1 cellular context compared by ENCODE assay signal in the genomic region with DNA sequence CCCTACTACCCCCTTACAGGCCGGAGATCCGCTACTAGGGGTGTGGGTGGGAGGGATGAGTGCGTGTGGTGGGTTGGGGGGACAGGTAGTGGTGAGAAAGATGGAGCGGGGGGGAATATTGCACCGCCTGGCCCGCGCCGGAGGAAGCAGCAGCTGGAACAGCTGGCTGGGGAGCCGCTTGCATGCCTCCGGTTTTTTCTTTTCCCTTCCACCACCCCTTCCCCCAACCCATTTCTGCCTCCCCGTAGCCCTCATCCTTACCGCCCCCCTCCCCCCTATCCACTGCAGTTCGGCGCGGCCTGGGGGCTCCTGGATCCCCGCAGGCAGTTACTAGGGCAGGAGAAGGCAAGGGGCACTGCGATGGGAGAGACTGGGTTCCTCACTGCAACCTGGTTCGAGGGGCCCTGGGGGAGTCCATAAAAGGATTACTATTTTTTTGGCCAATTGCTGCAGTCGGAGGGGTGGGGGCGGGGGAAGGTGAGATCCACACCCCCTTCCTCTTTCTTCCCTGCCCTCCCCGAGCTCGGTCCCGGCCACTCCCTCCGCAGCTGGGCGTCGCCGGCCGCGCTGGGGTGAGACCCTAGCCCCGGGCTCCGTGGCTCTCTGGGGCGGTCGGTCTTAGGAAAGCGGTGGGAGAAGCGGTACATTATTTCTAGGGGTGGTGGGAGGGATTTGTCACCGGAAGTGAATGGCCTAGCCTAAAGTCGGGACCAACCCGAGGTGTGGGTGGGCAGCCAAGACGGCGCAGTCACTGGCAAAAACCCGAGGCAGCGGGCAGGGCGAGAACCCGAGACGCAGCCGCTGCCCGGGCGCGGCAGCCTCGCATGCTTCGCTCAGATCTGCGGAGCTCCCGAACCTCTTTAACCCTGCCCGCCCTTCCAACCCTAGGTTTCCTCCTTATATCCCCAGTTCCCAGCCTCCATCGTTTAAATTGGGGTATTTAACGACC.
TF ChIP-seq lines count a peak whose summit lies in the region.

No MANE protein-coding gene starts in this region.

TF ChIP-seq in HepG2, 621 proteins besides CTCF, POLR2A, EP300 and RAD21 (continued from another document and continues in another):
- TF ChIP-seq, protein P1, sequence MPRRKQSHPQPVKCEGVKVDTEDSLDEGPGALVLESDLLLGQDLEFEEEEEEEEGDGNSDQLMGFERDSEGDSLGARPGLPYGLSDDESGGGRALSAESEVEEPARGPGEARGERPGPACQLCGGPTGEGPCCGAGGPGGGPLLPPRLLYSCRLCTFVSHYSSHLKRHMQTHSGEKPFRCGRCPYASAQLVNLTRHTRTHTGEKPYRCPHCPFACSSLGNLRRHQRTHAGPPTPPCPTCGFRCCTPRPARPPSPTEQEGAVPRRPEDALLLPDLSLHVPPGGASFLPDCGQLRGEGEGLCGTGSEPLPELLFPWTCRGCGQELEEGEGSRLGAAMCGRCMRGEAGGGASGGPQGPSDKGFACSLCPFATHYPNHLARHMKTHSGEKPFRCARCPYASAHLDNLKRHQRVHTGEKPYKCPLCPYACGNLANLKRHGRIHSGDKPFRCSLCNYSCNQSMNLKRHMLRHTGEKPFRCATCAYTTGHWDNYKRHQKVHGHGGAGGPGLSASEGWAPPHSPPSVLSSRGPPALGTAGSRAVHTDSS (CRISPR knock-in tag; conservative IDR thresholded peaks at IDR 0.05), result no peak
- no peak; the same call in 1 of the 2 replicates for TF ChIP-seq CEBPG (CRISPR knock-in tag; IDR thresholded peaks at IDR 0.05)
- no peak for TF ChIP-seq FLYWCH1 (CRISPR knock-in tag; IDR thresholded peaks at IDR 0.05)
- TF ChIP-seq XBP1 (CRISPR knock-in tag; IDR thresholded peaks at IDR 0.05), result no peak
- TF ChIP-seq, protein P2, sequence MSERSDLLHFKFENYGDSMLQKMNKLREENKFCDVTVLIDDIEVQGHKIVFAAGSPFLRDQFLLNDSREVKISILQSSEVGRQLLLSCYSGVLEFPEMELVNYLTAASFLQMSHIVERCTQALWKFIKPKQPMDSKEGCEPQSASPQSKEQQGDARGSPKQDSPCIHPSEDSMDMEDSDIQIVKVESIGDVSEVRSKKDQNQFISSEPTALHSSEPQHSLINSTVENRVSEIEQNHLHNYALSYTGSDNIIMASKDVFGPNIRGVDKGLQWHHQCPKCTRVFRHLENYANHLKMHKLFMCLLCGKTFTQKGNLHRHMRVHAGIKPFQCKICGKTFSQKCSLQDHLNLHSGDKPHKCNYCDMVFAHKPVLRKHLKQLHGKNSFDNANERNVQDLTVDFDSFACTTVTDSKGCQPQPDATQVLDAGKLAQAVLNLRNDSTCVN (CRISPR knock-in tag; IDR thresholded peaks at IDR 0.05; ENCODE audit: borderline replicate concordance), result no peak; the same call in 1 of the 2 replicates
- no peak for TF ChIP-seq ZNF720 (CRISPR knock-in tag; IDR thresholded peaks at IDR 0.05)
- TF ChIP-seq SIN3A (IDR thresholded peaks at IDR 0.05; ENCODE audit: borderline replicate concordance, low read depth, low read length), result peak; percentile 78; the same call in 1 of the 2 replicates
- no peak for TF ChIP-seq ZNF563 (CRISPR knock-in tag; IDR thresholded peaks at IDR 0.05)
- peak; percentile 94 for TF ChIP-seq SAP130 (CRISPR knock-in tag; IDR thresholded peaks at IDR 0.05; ENCODE audit: low read depth)
- TF ChIP-seq, protein P3, sequence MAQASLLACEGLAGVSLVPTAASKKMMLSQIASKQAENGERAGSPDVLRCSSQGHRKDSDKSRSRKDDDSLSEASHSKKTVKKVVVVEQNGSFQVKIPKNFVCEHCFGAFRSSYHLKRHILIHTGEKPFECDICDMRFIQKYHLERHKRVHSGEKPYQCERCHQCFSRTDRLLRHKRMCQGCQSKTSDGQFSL (CRISPR knock-in tag; IDR thresholded peaks at IDR 0.05), result peak; percentile 86; the same call in 1 of the 2 replicates
- TF ChIP-seq U2AF1 (optimal IDR thresholded peaks at IDR 0.05; ENCODE audit: low read depth, low read length), result no peak
- TF ChIP-seq ZNF124 (CRISPR knock-in tag; IDR thresholded peaks at IDR 0.05), result 0 out of 2 replicates have a peak, but pooled peaks have one; percentile 85
- peak; percentile 91 for TF ChIP-seq TAF1 (CRISPR knock-in tag; IDR thresholded peaks at IDR 0.05)
- TF ChIP-seq, protein P4, sequence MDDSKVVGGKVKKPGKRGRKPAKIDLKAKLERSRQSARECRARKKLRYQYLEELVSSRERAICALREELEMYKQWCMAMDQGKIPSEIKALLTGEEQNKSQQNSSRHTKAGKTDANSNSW (CRISPR knock-in tag; IDR thresholded peaks at IDR 0.05; ENCODE audit: borderline replicate concordance), result peak; percentile 21; the same call in 1 of the 2 replicates
- TF ChIP-seq NCOA1 (CRISPR knock-in tag; IDR thresholded peaks at IDR 0.05), result no peak
- peak; percentile 46; the same call in 1 of the 2 replicates for TF ChIP-seq ZNF619 (CRISPR knock-in tag; IDR thresholded peaks at IDR 0.05)
- no peak for TF ChIP-seq SIX4 (CRISPR knock-in tag; IDR thresholded peaks at IDR 0.05)
- TF ChIP-seq, protein P5, sequence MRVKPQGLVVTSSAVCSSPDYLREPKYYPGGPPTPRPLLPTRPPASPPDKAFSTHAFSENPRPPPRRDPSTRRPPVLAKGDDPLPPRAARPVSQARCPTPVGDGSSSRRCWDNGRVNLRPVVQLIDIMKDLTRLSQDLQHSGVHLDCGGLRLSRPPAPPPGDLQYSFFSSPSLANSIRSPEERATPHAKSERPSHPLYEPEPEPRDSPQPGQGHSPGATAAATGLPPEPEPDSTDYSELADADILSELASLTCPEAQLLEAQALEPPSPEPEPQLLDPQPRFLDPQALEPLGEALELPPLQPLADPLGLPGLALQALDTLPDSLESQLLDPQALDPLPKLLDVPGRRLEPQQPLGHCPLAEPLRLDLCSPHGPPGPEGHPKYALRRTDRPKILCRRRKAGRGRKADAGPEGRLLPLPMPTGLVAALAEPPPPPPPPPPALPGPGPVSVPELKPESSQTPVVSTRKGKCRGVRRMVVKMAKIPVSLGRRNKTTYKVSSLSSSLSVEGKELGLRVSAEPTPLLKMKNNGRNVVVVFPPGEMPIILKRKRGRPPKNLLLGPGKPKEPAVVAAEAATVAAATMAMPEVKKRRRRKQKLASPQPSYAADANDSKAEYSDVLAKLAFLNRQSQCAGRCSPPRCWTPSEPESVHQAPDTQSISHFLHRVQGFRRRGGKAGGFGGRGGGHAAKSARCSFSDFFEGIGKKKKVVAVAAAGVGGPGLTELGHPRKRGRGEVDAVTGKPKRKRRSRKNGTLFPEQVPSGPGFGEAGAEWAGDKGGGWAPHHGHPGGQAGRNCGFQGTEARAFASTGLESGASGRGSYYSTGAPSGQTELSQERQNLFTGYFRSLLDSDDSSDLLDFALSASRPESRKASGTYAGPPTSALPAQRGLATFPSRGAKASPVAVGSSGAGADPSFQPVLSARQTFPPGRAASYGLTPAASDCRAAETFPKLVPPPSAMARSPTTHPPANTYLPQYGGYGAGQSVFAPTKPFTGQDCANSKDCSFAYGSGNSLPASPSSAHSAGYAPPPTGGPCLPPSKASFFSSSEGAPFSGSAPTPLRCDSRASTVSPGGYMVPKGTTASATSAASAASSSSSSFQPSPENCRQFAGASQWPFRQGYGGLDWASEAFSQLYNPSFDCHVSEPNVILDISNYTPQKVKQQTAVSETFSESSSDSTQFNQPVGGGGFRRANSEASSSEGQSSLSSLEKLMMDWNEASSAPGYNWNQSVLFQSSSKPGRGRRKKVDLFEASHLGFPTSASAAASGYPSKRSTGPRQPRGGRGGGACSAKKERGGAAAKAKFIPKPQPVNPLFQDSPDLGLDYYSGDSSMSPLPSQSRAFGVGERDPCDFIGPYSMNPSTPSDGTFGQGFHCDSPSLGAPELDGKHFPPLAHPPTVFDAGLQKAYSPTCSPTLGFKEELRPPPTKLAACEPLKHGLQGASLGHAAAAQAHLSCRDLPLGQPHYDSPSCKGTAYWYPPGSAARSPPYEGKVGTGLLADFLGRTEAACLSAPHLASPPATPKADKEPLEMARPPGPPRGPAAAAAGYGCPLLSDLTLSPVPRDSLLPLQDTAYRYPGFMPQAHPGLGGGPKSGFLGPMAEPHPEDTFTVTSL (CRISPR knock-in tag; IDR thresholded peaks at IDR 0.05; ENCODE audit: borderline replicate concordance), result no peak
- peak; percentile 70; the same call in 1 of the 2 replicates for TF ChIP-seq ELF3 (CRISPR knock-in tag; IDR thresholded peaks at IDR 0.05)
- 0 out of 2 replicates have a peak, but pooled peaks have one; percentile 67 for TF ChIP-seq EED (CRISPR knock-in tag; IDR thresholded peaks at IDR 0.05)
- TF ChIP-seq REXO4 (CRISPR knock-in tag; IDR thresholded peaks at IDR 0.05; ENCODE audit: borderline replicate concordance), result no peak
- TF ChIP-seq, protein P6, sequence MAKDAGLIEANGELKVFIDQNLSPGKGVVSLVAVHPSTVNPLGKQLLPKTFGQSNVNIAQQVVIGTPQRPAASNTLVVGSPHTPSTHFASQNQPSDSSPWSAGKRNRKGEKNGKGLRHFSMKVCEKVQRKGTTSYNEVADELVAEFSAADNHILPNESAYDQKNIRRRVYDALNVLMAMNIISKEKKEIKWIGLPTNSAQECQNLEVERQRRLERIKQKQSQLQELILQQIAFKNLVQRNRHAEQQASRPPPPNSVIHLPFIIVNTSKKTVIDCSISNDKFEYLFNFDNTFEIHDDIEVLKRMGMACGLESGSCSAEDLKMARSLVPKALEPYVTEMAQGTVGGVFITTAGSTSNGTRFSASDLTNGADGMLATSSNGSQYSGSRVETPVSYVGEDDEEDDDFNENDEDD (CRISPR knock-in tag; IDR thresholded peaks at IDR 0.05; ENCODE audit: borderline replicate concordance), result 0 out of 2 replicates have a peak, but pooled peaks have one; percentile 33
- peak; percentile 75 for TF ChIP-seq HOXA3 (CRISPR knock-in tag; IDR thresholded peaks at IDR 0.05)
- peak; percentile 81 for TF ChIP-seq IRF2 (CRISPR knock-in tag; IDR thresholded peaks at IDR 0.05)
- TF ChIP-seq AHR (CRISPR knock-in tag; IDR thresholded peaks at IDR 0.05), result no peak; the same call in 1 of the 2 replicates
- TF ChIP-seq, protein P7, sequence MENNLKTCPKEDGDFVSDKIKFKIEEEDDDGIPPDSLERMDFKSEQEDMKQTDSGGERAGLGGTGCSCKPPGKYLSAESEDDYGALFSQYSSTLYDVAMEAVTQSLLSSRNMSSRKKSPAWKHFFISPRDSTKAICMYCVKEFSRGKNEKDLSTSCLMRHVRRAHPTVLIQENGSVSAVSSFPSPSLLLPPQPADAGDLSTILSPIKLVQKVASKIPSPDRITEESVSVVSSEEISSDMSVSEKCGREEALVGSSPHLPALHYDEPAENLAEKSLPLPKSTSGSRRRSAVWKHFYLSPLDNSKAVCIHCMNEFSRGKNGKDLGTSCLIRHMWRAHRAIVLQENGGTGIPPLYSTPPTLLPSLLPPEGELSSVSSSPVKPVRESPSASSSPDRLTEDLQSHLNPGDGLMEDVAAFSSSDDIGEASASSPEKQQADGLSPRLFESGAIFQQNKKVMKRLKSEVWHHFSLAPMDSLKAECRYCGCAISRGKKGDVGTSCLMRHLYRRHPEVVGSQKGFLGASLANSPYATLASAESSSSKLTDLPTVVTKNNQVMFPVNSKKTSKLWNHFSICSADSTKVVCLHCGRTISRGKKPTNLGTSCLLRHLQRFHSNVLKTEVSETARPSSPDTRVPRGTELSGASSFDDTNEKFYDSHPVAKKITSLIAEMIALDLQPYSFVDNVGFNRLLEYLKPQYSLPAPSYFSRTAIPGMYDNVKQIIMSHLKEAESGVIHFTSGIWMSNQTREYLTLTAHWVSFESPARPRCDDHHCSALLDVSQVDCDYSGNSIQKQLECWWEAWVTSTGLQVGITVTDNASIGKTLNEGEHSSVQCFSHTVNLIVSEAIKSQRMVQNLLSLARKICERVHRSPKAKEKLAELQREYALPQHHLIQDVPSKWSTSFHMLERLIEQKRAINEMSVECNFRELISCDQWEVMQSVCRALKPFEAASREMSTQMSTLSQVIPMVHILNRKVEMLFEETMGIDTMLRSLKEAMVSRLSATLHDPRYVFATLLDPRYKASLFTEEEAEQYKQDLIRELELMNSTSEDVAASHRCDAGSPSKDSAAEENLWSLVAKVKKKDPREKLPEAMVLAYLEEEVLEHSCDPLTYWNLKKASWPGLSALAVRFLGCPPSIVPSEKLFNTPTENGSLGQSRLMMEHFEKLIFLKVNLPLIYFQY (CRISPR knock-in tag; IDR thresholded peaks at IDR 0.05; ENCODE audit: borderline replicate concordance), result no peak
- TF ChIP-seq, protein P8, sequence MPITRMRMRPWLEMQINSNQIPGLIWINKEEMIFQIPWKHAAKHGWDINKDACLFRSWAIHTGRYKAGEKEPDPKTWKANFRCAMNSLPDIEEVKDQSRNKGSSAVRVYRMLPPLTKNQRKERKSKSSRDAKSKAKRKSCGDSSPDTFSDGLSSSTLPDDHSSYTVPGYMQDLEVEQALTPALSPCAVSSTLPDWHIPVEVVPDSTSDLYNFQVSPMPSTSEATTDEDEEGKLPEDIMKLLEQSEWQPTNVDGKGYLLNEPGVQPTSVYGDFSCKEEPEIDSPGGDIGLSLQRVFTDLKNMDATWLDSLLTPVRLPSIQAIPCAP (CRISPR knock-in tag; IDR thresholded peaks at IDR 0.05; ENCODE audit: low read depth), result 0 out of 2 replicates have a peak, but pooled peaks have one; percentile 56
- peak; percentile 70 for TF ChIP-seq GATAD1 (CRISPR knock-in tag; IDR thresholded peaks at IDR 0.05)
- 0 out of 2 replicates have a peak, but pooled peaks have one; percentile 70 for TF ChIP-seq PCBP1 (IDR thresholded peaks at IDR 0.05; ENCODE audit: borderline replicate concordance, low read depth, low read length)
- TF ChIP-seq ZNF510 (CRISPR knock-in tag; IDR thresholded peaks at IDR 0.05; ENCODE audit: low read depth), result no peak
- TF ChIP-seq, protein P9, sequence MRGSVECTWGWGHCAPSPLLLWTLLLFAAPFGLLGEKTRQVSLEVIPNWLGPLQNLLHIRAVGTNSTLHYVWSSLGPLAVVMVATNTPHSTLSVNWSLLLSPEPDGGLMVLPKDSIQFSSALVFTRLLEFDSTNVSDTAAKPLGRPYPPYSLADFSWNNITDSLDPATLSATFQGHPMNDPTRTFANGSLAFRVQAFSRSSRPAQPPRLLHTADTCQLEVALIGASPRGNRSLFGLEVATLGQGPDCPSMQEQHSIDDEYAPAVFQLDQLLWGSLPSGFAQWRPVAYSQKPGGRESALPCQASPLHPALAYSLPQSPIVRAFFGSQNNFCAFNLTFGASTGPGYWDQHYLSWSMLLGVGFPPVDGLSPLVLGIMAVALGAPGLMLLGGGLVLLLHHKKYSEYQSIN (CRISPR knock-in tag; IDR thresholded peaks at IDR 0.05; ENCODE audit: borderline replicate concordance), result no peak
- TF ChIP-seq CENPT (CRISPR knock-in tag; IDR thresholded peaks at IDR 0.05; ENCODE audit: low read depth), result no peak
- TF ChIP-seq ZNF431 (CRISPR knock-in tag; IDR thresholded peaks at IDR 0.05; ENCODE audit: borderline replicate concordance, low read depth), result peak; percentile 69; the same call in 1 of the 2 replicates
- TF ChIP-seq ZNF230 (CRISPR knock-in tag; IDR thresholded peaks at IDR 0.05), result peak; percentile 95
- peak; percentile 62; the same call in 1 of the 2 replicates for TF ChIP-seq ATF1 (CRISPR knock-in tag; IDR thresholded peaks at IDR 0.05)
- TF ChIP-seq MXI1 (IDR thresholded peaks at IDR 0.05; ENCODE audit: borderline replicate concordance, low read depth, low read length), result peak; percentile 58; the same call in 1 of the 3 replicates
- TF ChIP-seq FOXP1 (IDR thresholded peaks at IDR 0.05), result no peak
- no peak for TF ChIP-seq FOXP1 (CRISPR knock-in tag; IDR thresholded peaks at IDR 0.05)
- TF ChIP-seq ZNF747 (CRISPR knock-in tag; IDR thresholded peaks at IDR 0.05; ENCODE audit: borderline replicate concordance), result peak; percentile 74; the same call in 1 of the 2 replicates
- no peak; the same call in 1 of the 2 replicates for TF ChIP-seq ZNF547 (CRISPR knock-in tag; IDR thresholded peaks at IDR 0.05)
- TF ChIP-seq SATB2 (CRISPR knock-in tag; IDR thresholded peaks at IDR 0.05), result peak; percentile 57; the same call in 1 of the 2 replicates
